ENCODE assay signal across 3 cellular contexts in genomic region chr1:32438777-32439176, GRCh38. TPM values are rescaled to one million over a fixed set of nuclear protein-coding genes. Genes with fewer than 3 reads are reported as not detected.
"Had no signal": no experiment of that assay in that cellular context is flagged by ENCODE, and none has a peak within 500 bp of the region (broad histone marks: within the 10 kb centered on the region; RNA-seq: fewer than 3 reads in every experiment).

No MANE protein-coding gene starts in this region.

RNA-seq across cellular contexts. Expression of gene ZBTB8B, which starts 26.1 kb away (rescaled TPM):
- total RNA-seq: HFFc6, HT1080, IMR-90 had no signal
- polyA plus RNA-seq: IMR-90 had no signal
